Comparison of ENCODE assay signal across 22 cellular contexts in the genomic region with DNA sequence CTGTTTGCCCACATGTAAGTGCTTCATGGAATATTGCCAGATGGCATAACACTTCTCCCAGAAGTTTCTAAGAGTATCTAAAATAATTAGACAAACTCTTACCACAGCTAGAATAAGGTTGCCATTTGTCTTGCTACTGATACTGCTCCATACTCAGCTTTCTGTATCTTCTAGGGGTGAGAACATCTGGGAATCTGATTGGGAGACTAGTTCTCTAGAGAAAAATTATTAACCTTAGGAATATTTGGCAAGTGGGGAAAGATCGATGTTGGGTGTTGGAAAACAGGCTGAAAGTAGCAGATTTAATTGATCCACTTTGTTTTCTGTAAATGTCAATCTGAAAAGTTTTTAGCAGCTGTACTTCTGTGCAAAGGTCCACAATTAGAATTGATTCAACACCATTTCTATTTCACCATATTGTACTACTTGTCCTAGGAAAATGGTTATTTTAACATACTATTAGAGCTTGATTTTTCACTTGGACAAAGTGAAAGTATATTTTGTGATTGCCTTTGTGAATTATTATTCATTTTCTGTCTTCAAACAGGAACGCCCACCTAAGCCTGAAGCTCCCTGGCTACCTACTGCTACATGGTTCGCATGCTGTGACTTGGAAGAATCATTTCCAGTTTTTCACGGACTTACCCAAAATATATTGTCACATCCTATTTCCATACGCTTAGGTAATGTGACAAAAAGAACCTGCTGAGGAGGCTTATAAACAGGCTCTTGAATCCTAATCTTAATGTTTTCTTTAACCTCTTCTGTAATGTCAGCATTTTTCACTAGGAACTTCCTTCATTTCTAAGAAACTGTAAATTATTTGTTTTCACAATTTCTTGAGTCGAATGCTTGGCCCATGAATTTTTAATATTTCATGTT.
DNase-seq lines count a peak whose midpoint lies in the region; ATAC-seq, FAIRE-seq and TF ChIP-seq lines count a peak whose summit lies in the region.
"Had no signal": no experiment of that assay in that cellular context is flagged by ENCODE, and none has a peak within 500 bp of the region (broad histone marks: within the 10 kb centered on the region; RNA-seq: fewer than 3 reads in every experiment).

No MANE protein-coding gene starts in this region.

- H3K27me3 ChIP-seq in CD8-positive, alpha-beta T cell (ENCODE audit: insufficient read depth, low read length), result no peaks in the 10 kb centered on the region
- H3K27me3 ChIP-seq in adipocyte (replicated peaks; ENCODE audit: control insufficient read depth, insufficient read depth, low read length) (no peaks in the 10 kb centered on the region), liver (ENCODE audit: control insufficient read depth in 4 of 4, insufficient read depth in 4 of 4, low read length in 3 of 4) (no peaks in the 10 kb centered on the region)
- H3K27me3 ChIP-seq: MG63 had no signal

- WGBS in A549 (ENCODE audit: missing lambda C conversion rate), result 52% methylated on average over 6 of the region's 6 CpGs
- WGBS in liver, result 39% methylated on average over 6 of the region's 6 CpGs

- no peak for DNase-seq in A549 (ENCODE audit: low read depth in 1 of 2, low spot score in 1 of 2)
- DNase-seq in CD8-positive, alpha-beta T cell, result no peak
- DNase-seq in adipocyte (ENCODE audit: low read depth), result peak; percentile 3
- no peak for DNase-seq in NCI-H510A treated with DMSO at 0.1 percent for 48 hours (lab: John Stamatoyannopoulos, UW)
- no peak for DNase-seq in NCI-H526 (lab: John Stamatoyannopoulos, UW)
- DNase-seq in GM03348 (ENCODE audit: low spot score), result no peak
- DNase-seq: Caco-2; DMS153; GDM1; H7; Kasumi-1; MG63; NCI-H1092; NCI-H146; NCI-H2029 treated with DMSO at 0.1 percent for 48 hours; NCI-H2171; NCI-H69; NK-92 treated with Interleukin-12 subunit alpha and Interleukin-12 subunit beta, amount 100 ng/mL, for 24 hours; SHP77 had no signal

- peak overlapping the region; percentile 47 for H3K27ac Mint-ChIP-seq in CD8-positive, alpha-beta T cell
- H3K27ac Mint-ChIP-seq: B cell, IgD-negative memory B cell had no signal

- TF ChIP-seq RAD21 in A549 (conservative IDR thresholded peaks at IDR 0.05 in 1 of 2, IDR thresholded peaks at IDR 0.05 in 1 of 2) (no peak), liver (IDR thresholded peaks at IDR 0.05) (peak; percentile 13 to 26)

- no peak overlapping the region for H3K4me3 Mint-ChIP-seq in CD8-positive, alpha-beta T cell
- H3K4me3 Mint-ChIP-seq: B cell, IgD-negative memory B cell had no signal

- ATAC-seq in A549, result no peak
- ATAC-seq in CD8-positive, alpha-beta T cell, result no peak

- no peak for TF ChIP-seq POLR2A in A549 (IDR thresholded peaks at IDR 0.05; ENCODE audit: low read length)

- no peak overlapping the region for H3K27ac ChIP-seq in A549
- H3K27ac ChIP-seq in CD8-positive, alpha-beta T cell (ENCODE audit: low read depth, low read length), result no peak overlapping the region
- no peak overlapping the region for H3K27ac ChIP-seq in liver (ENCODE audit: low read depth in 1 of 2, low read length in 2 of 2)

- H3K4me2 ChIP-seq in A549, result no peak overlapping the region

- H3K36me3 ChIP-seq in CD8-positive, alpha-beta T cell (ENCODE audit: insufficient read depth, low read length), result no peaks in the 10 kb centered on the region
- no peaks in the 10 kb centered on the region for H3K36me3 ChIP-seq in adipocyte (ENCODE audit: control insufficient read depth, insufficient read depth, low read length, severe bottlenecking)
- no peaks in the 10 kb centered on the region for H3K36me3 ChIP-seq in liver (ENCODE audit: control insufficient read depth in 4 of 4, insufficient read depth in 3 of 4, low read depth in 1 of 4, low read length in 3 of 4)
- H3K36me3 ChIP-seq: MG63 had no signal

- H3K9me3 ChIP-seq in A549 (no peaks in the 10 kb centered on the region), adipocyte (ENCODE audit: control insufficient read depth, low read length) (peaks cover 7% of the 10 kb centered on the region), liver (ENCODE audit: control insufficient read depth in 4 of 4, low read length in 3 of 4) (no peaks in the 10 kb centered on the region)
- no peaks in the 10 kb centered on the region for H3K9me3 ChIP-seq in CD8-positive, alpha-beta T cell (ENCODE audit: low read length)
- H3K9me3 ChIP-seq: Caco-2 had no signal

- peaks cover 37% of the 10 kb centered on the region for H3K4me1 Mint-ChIP-seq in CD8-positive, alpha-beta T cell (ENCODE audit: low read depth)

- no peak for FAIRE-seq in A549 (lab: Jason Lieb, UNC)

- H3K4me1 ChIP-seq in A549, result no peaks in the 10 kb centered on the region
- H3K4me1 ChIP-seq in CD8-positive, alpha-beta T cell (ENCODE audit: insufficient read depth, low read length), result peaks cover 15% of the 10 kb centered on the region
- no peaks in the 10 kb centered on the region for H3K4me1 ChIP-seq in adipocyte (ENCODE audit: control insufficient read depth, insufficient read depth, low read length)
- peaks cover 2 to 17% (median 6%) of the 10 kb centered on the region in 4 donors for H3K4me1 ChIP-seq in liver (ENCODE audit: control insufficient read depth in 4 of 4, insufficient read depth in 4 of 4, low read length in 3 of 4)
- H3K4me1 ChIP-seq: Caco-2 had no signal

- H3K36me3 Mint-ChIP-seq in CD8-positive, alpha-beta T cell, result peaks cover 5% of the 10 kb centered on the region

- no peak for TF ChIP-seq EP300 in A549 (IDR thresholded peaks at IDR 0.05)

- TF ChIP-seq CTCF in A549 (IDR thresholded peaks at IDR 0.05) (no peak), liver (IDR thresholded peaks at IDR 0.05; ENCODE audit: low read depth, low read length, missing input control) (no peak)
- TF ChIP-seq CTCF in CD8-positive, alpha-beta T cell (IDR thresholded peaks at IDR 0.05), result no peak

- CTCF ChIA-PET in A549 (lab: Yijun Ruan, JAX), result interaction anchor here (1.1 kb wide), 1 partner anchor 8 kb away, joined by 3 read pairs; no protein-coding TSS in a partner anchor
- CTCF ChIA-PET in CD8-positive, alpha-beta T cell (lab: Charles Lee), result interaction anchor here (1.0 to 4.6 kb wide), 4 partner anchors 8 to 193 kb away, joined by 3 to 23 read pairs (median 6); no protein-coding TSS in a partner anchor

- H3K27me3 Mint-ChIP-seq in CD8-positive, alpha-beta T cell (ENCODE audit: low read depth), result no peaks in the 10 kb centered on the region
- H3K27me3 Mint-ChIP-seq: IgD-negative memory B cell had no signal

- POLR2A ChIA-PET in A549 (lab: Yijun Ruan, JAX), result no interaction called here
- POLR2A ChIA-PET in CD8-positive, alpha-beta T cell (lab: Charles Lee), result interaction anchor here (0.9 kb wide), 1 partner anchor 99 kb away, joined by 3 read pairs; no protein-coding TSS in a partner anchor

- no peaks in the 10 kb centered on the region for H3K9me3 Mint-ChIP-seq in CD8-positive, alpha-beta T cell

- intact Hi-C loops in CD8-positive, alpha-beta T cell (cut with DNase I, micrococcal nuclease), result loop anchor here in 1 of 2 experiments (2.0 kb wide), 1 partner anchor 16 kb away; no protein-coding TSS in a partner anchor

- H3K9ac ChIP-seq in adipocyte (ENCODE audit: low read length) (no peak overlapping the region), liver (ENCODE audit: low read depth in 1 of 2, low read length in 2 of 2) (peak overlapping the region in 1 of 2 donors; percentile 58)

- H3K4me3 ChIP-seq in A549 (no peak overlapping the region), adipocyte (ENCODE audit: low read length) (no peak overlapping the region), liver (ENCODE audit: low read depth in 1 of 3, low read length in 3 of 3) (peak overlapping the region; percentile 26 to 47 (median 35))
- no peak overlapping the region for H3K4me3 ChIP-seq in CD8-positive, alpha-beta T cell (ENCODE audit: low read depth, low read length)
- H3K4me3 ChIP-seq: MG63 had no signal

TF ChIP-seq in A549, 52 proteins besides CTCF, POLR2A, EP300 and RAD21:
- TF ChIP-seq ZFP36 (IDR thresholded peaks at IDR 0.05; ENCODE audit: borderline replicate concordance, partially characterized antibody) (no peak), MAFK (IDR thresholded peaks at IDR 0.05; ENCODE audit: partially characterized antibody) (peak; percentile 83)

TF ChIP-seq in liver, 16 proteins besides CTCF, POLR2A, EP300 and RAD21:
- TF ChIP-seq HNF4A (conservative IDR thresholded peaks at IDR 0.05) (peak; percentile 42 to 78), SP1 (IDR thresholded peaks at IDR 0.05) (peak; percentile 53), FOXA1 (IDR thresholded peaks at IDR 0.05) (no peak), RXRA (IDR thresholded peaks at IDR 0.05) (peak; percentile 23 to 39), JUND (IDR thresholded peaks at IDR 0.05) (peak in 1 of 2 donors; percentile 33)
- TF ChIP-seq, protein P1, sequence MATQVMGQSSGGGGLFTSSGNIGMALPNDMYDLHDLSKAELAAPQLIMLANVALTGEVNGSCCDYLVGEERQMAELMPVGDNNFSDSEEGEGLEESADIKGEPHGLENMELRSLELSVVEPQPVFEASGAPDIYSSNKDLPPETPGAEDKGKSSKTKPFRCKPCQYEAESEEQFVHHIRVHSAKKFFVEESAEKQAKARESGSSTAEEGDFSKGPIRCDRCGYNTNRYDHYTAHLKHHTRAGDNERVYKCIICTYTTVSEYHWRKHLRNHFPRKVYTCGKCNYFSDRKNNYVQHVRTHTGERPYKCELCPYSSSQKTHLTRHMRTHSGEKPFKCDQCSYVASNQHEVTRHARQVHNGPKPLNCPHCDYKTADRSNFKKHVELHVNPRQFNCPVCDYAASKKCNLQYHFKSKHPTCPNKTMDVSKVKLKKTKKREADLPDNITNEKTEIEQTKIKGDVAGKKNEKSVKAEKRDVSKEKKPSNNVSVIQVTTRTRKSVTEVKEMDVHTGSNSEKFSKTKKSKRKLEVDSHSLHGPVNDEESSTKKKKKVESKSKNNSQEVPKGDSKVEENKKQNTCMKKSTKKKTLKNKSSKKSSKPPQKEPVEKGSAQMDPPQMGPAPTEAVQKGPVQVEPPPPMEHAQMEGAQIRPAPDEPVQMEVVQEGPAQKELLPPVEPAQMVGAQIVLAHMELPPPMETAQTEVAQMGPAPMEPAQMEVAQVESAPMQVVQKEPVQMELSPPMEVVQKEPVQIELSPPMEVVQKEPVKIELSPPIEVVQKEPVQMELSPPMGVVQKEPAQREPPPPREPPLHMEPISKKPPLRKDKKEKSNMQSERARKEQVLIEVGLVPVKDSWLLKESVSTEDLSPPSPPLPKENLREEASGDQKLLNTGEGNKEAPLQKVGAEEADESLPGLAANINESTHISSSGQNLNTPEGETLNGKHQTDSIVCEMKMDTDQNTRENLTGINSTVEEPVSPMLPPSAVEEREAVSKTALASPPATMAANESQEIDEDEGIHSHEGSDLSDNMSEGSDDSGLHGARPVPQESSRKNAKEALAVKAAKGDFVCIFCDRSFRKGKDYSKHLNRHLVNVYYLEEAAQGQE (IDR thresholded peaks at IDR 0.05), result no peak
TF ChIP-seq in liver: peak in this region for 4.

Comparison
In these comparisons a context has a peak if more than half of its experiments do, and no peak if none do; other contexts are left out.
1. H3K4me3 ChIP-seq: peak in liver (3 of 3); none in A549 (single experiment), CD8-positive, alpha-beta T cell (single experiment) and adipocyte (single experiment).